12 cellular contexts compared by ENCODE assay signal in the genomic region with DNA sequence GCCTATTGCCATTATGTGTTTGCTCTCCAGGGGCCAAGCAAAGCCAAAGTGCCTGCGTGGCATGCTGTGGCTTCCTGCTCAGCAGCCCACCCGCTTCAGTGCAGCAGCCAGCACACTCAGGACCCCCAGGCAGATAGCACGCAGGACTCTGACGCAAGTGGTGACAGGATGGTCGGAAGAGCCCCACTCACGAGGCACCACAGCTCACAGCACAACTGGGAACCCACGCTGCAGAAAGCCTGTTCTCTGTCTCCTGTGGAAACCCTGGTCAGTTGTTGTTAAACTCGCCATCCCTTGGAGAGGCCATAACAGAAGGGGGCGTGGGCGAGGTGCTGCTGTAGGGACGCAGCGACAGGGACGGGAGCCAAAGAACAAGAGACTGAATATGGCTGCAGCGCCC.
A peak's percentile ranks its signal among the peaks of the same experiment; 100 is the strongest.
DNase-seq lines count a peak whose midpoint lies in the region; ATAC-seq and TF ChIP-seq lines count a peak whose summit lies in the region.
"Had no signal": no experiment of that assay in that cellular context is flagged by ENCODE, and none has a peak within 500 bp of the region (broad histone marks: within the 10 kb centered on the region; RNA-seq: fewer than 3 reads in every experiment).

No MANE protein-coding gene starts in this region.

- no peaks in the 10 kb centered on the region for H3K27me3 Mint-ChIP-seq in activated T-cell treated with anti-CD3 and anti-CD28 coated beads, Interleukin-2, amount 50 U/mL, for 24 hours
- H3K27me3 Mint-ChIP-seq: activated T-helper 17 cell treated with anti-CD3 and anti-CD28 coated beads, Interleukin-2, amount 50 U/mL, for 72 hours had no signal

- TF ChIP-seq POLR2A in sigmoid colon (IDR thresholded peaks at IDR 0.05): no peak

- peak overlapping the region; percentile 100 for H3K27ac ChIP-seq in KOPT-K1 (ENCODE audit: low read depth, low read length, poor library complexity, severe bottlenecking)
- H3K27ac ChIP-seq in sigmoid colon: peak overlapping the region; percentile 92 to 97 (median 96)

- H3K9me3 Mint-ChIP-seq in activated T-cell treated with anti-CD3 and anti-CD28 coated beads, Interleukin-2, amount 50 U/mL, for 24 hours: no peaks in the 10 kb centered on the region
- H3K9me3 Mint-ChIP-seq: activated T-helper 17 cell treated with anti-CD3 and anti-CD28 coated beads, Interleukin-2, amount 50 U/mL, for 72 hours had no signal

- peaks cover 17% of the 10 kb centered on the region for H3K36me3 Mint-ChIP-seq in activated T-cell treated with anti-CD3 and anti-CD28 coated beads, Interleukin-2, amount 50 U/mL, for 24 hours (ENCODE audit: low read depth)

- TF ChIP-seq EP300 in sigmoid colon (IDR thresholded peaks at IDR 0.05): no peak

- peaks cover 80% of the 10 kb centered on the region for H3K4me1 Mint-ChIP-seq in activated T-cell treated with anti-CD3 and anti-CD28 coated beads, Interleukin-2, amount 50 U/mL, for 24 hours (ENCODE audit: low read depth)

- TF ChIP-seq CTCF in sigmoid colon (IDR thresholded peaks at IDR 0.05): no peak
- TF ChIP-seq CTCF in mucosa of descending colon (IDR thresholded peaks at IDR 0.05): no peak

- H3K27ac Mint-ChIP-seq in activated T-cell treated with anti-CD3 and anti-CD28 coated beads, Interleukin-2, amount 50 U/mL, for 24 hours: no peak overlapping the region
- H3K27ac Mint-ChIP-seq: activated T-helper 17 cell treated with anti-CD3 and anti-CD28 coated beads, Interleukin-2, amount 50 U/mL, for 72 hours had no signal

- H3K9me3 ChIP-seq in KOPT-K1 (ENCODE audit: insufficient read depth, low read length, poor library complexity, severe bottlenecking): no peaks in the 10 kb centered on the region
- H3K9me3 ChIP-seq in sigmoid colon: no peaks in the 10 kb centered on the region
- no peaks in the 10 kb centered on the region for H3K9me3 ChIP-seq in mucosa of descending colon

- 88 to 93% methylated on average over 14 of the region's 14 CpGs for WGBS in sigmoid colon, 2 donors

- H3K4me3 ChIP-seq in sigmoid colon (no peak overlapping the region), mucosa of descending colon (no peak overlapping the region)

- ATAC-seq in mucosa of descending colon (no peak), GM21360 (IDR thresholded peaks at IDR 0.05; ENCODE audit: unreplicated experiment) (no peak)
- ATAC-seq: activated T-helper 17 cell treated with anti-CD3 and anti-CD28 coated beads, Interleukin-2, amount 50 U/mL, for 72 hours; HCT116 had no signal

- DNase-seq in activated T-cell treated with anti-CD3 and anti-CD28 coated beads, Interleukin-2, amount 50 U/mL, for 24 hours: peak; percentile 22
- DNase-seq in activated T-cell treated with anti-CD3 and anti-CD28 coated beads for 4 hours: no peak
- peak; percentile 42 for DNase-seq in ecto neural progenitor cell (ENCODE audit: low spot score)
- DNase-seq in sigmoid colon: no peak
- DNase-seq in Kasumi-1 (lab: John Stamatoyannopoulos, UW): no peak
- no peak for DNase-seq in mucosa of descending colon
- DNase-seq: central memory CD4-positive, alpha-beta T cell; stimulated activated CD4-positive, alpha-beta T cell treated with anti-CD3 and anti-CD28 coated beads, Interleukin-2, amount 100 ng/mL, for 24 hours had no signal

- H3K4me1 ChIP-seq in sigmoid colon: peaks cover 0 to 93% (median 76%) of the 10 kb centered on the region in 4 donors
- peaks cover 28% of the 10 kb centered on the region for H3K4me1 ChIP-seq in mucosa of descending colon (ENCODE audit: low read depth)

- no peak overlapping the region for H3K4me3 Mint-ChIP-seq in activated T-cell treated with anti-CD3 and anti-CD28 coated beads, Interleukin-2, amount 50 U/mL, for 24 hours
- H3K4me3 Mint-ChIP-seq: activated T-helper 17 cell treated with anti-CD3 and anti-CD28 coated beads, Interleukin-2, amount 50 U/mL, for 72 hours had no signal

- H3K36me3 ChIP-seq in KOPT-K1 (ENCODE audit: insufficient read depth, low read length) (no peaks in the 10 kb centered on the region), sigmoid colon (no peaks in the 10 kb centered on the region), mucosa of descending colon (ENCODE audit: low read depth) (no peaks in the 10 kb centered on the region)

- H3K27me3 ChIP-seq in sigmoid colon: no peaks in the 10 kb centered on the region

- intact Hi-C loops in sigmoid colon (cut with DNase I): loop anchor here (10.0 kb wide), 1 partner anchor 1460 kb away; no protein-coding TSS in a partner anchor
- intact Hi-C loops in mucosa of descending colon (cut with DNase I, micrococcal nuclease): no loop called here

Comparison
In these comparisons a context has a peak if more than half of its experiments do, and no peak if none do; other contexts are left out.
1. DNase-seq: peak in activated T-cell treated with anti-CD3 and anti-CD28 coated beads, Interleukin-2, amount 50 U/mL, for 24 hours (single experiment) and ecto neural progenitor cell (single experiment); none in activated T-cell treated with anti-CD3 and anti-CD28 coated beads for 4 hours (single experiment), sigmoid colon (single experiment), Kasumi-1 (0 of 2) and mucosa of descending colon (0 of 3).